ENCODE assay signal across 15 cellular contexts in the genomic region with DNA sequence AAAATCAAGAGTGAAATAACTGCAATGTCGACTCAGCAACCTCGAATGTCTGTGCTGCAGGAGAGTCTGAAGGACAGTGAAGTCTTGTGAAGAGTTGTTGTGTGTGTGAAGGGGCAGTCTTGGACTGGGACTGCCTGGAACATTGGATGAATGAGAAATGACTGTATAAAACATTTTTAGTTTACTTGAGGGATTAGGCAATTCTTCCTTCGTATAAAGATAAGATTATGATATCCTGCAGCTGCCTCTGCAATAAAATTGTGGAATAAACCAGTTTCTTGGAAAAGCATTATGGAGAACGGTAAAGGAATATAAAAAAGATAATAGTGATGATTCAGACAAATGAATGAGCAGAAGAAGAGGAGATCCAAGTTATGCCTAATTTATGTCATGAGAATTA. TPM values are rescaled to one million over a fixed set of nuclear protein-coding genes. Genes with fewer than 3 reads are reported as not detected.
DNase-seq lines count a peak whose midpoint lies in the region; ATAC-seq and TF ChIP-seq lines count a peak whose summit lies in the region.
"Had no signal": no experiment of that assay in that cellular context is flagged by ENCODE, and none has a peak within 500 bp of the region (broad histone marks: within the 10 kb centered on the region; RNA-seq: fewer than 3 reads in every experiment).

No MANE protein-coding gene starts in this region.

- H3K4me3 Mint-ChIP-seq in chondrocyte (ENCODE audit: unreplicated experiment), result no peak overlapping the region
- H3K4me3 Mint-ChIP-seq: WTC11 had no signal

- H3K4me3 ChIP-seq in GM23248 (no peak overlapping the region), hepatocyte (no peak overlapping the region), smooth muscle cell (no peak overlapping the region)

- H3K27me3 ChIP-seq in GM23248 (replicated peaks; ENCODE audit: insufficient read depth), result no peaks in the 10 kb centered on the region
- no peaks in the 10 kb centered on the region for H3K27me3 ChIP-seq in hepatocyte
- no peaks in the 10 kb centered on the region for H3K27me3 ChIP-seq in smooth muscle cell (ENCODE audit: low read depth)

- peaks cover 18% of the 10 kb centered on the region for H3K36me3 Mint-ChIP-seq in chondrocyte (ENCODE audit: low read depth)
- H3K36me3 Mint-ChIP-seq: WTC11 had no signal

- H2AFZ ChIP-seq in GM23248 (no peak overlapping the region), hepatocyte (no peak overlapping the region), smooth muscle cell (ENCODE audit: low read depth) (no peak overlapping the region)

- in situ Hi-C loops in GM23248 (cut with MboI), result no loop called here

- TF ChIP-seq CTCF in chondrocyte (IDR thresholded peaks at IDR 0.05) (no peak), hepatocyte (IDR thresholded peaks at IDR 0.05; ENCODE audit: poor library complexity) (no peak), smooth muscle cell (IDR thresholded peaks at IDR 0.05; ENCODE audit: borderline replicate concordance, insufficient read depth, poor library complexity, severe bottlenecking) (no peak)

- peaks cover 75% of the 10 kb centered on the region for H3K4me1 Mint-ChIP-seq in chondrocyte (ENCODE audit: low read depth)

- H3F3A ChIP-seq in GM23248 (ENCODE audit: insufficient read depth) (peaks cover 75% of the 10 kb centered on the region), smooth muscle cell (ENCODE audit: low read depth) (peaks cover 49% of the 10 kb centered on the region)

- H3K9me3 Mint-ChIP-seq in chondrocyte (ENCODE audit: low read depth), result peaks cover 3% of the 10 kb centered on the region
- H3K9me3 Mint-ChIP-seq: WTC11 had no signal

- 26% methylated on average over 4 of the region's 4 CpGs for WGBS in GM23248 (ENCODE audit: low coverage in 1 of 2, low lambda C conversion rate in 2 of 2, missing lambda C conversion rate in 2 of 2), 2 experiments
- 45% methylated on average over 4 of the region's 4 CpGs for WGBS in hepatocyte (ENCODE audit: low lambda C conversion rate, missing lambda C conversion rate)
- WGBS in smooth muscle cell (ENCODE audit: low lambda C conversion rate), result 20% methylated on average over 4 of the region's 4 CpGs

- H3K36me3 ChIP-seq in GM23248 (ENCODE audit: low read depth) (peaks cover 17% of the 10 kb centered on the region), hepatocyte (replicated peaks; ENCODE audit: insufficient read depth, low read depth) (no peaks in the 10 kb centered on the region), smooth muscle cell (ENCODE audit: low read depth) (no peaks in the 10 kb centered on the region)

- H3K4me1 ChIP-seq in GM23248 (ENCODE audit: insufficient read depth) (peaks cover 68% of the 10 kb centered on the region), hepatocyte (ENCODE audit: insufficient read depth) (peaks cover 35% of the 10 kb centered on the region), smooth muscle cell (ENCODE audit: low read depth) (peaks cover 30% of the 10 kb centered on the region)

- H3K79me2 ChIP-seq in GM23248 (ENCODE audit: insufficient read depth) (no peaks in the 10 kb centered on the region), hepatocyte (no peaks in the 10 kb centered on the region), smooth muscle cell (ENCODE audit: low read depth) (no peaks in the 10 kb centered on the region)

- H4K20me1 ChIP-seq in GM23248 (ENCODE audit: insufficient read depth) (no peaks in the 10 kb centered on the region), hepatocyte (ENCODE audit: insufficient read depth, poor library complexity, severe bottlenecking) (no peaks in the 10 kb centered on the region), smooth muscle cell (ENCODE audit: low read depth) (no peaks in the 10 kb centered on the region)

- peak overlapping the region; percentile 55 for H3K4me2 ChIP-seq in GM23248 (ENCODE audit: unreplicated experiment)
- H3K4me2 ChIP-seq in hepatocyte, result no peak overlapping the region
- peak overlapping the region; percentile 69 for H3K4me2 ChIP-seq in smooth muscle cell

- H3K27ac ChIP-seq in GM23248 (no peak overlapping the region), hepatocyte (peak overlapping the region; percentile 91), smooth muscle cell (ENCODE audit: low read depth) (peak overlapping the region; percentile 93)

- H3K27me3 Mint-ChIP-seq in chondrocyte (ENCODE audit: low read depth), result no peaks in the 10 kb centered on the region

- H3K9ac ChIP-seq in GM23248, result no peak overlapping the region
- peak overlapping the region; percentile 20 for H3K9ac ChIP-seq in smooth muscle cell (ENCODE audit: low read depth)

- peak; percentile 24 for DNase-seq in GM23248
- no peak for DNase-seq in chondrocyte (ENCODE audit: low spot score)
- DNase-seq in hepatocyte (ENCODE audit: low spot score), result peak; percentile 22
- no peak for DNase-seq in smooth muscle cell (lab: John Stamatoyannopoulos, UW; ENCODE audit: unreplicated experiment)
- DNase-seq in activated CD8-positive, alpha-beta memory T cell treated with anti-CD3 and anti-CD28 coated beads, Interleukin-2, amount 50 U/mL, for 48 hours, result no peak
- no peak for DNase-seq in retina
- no peak for DNase-seq in NAMALWA (ENCODE audit: low spot score)
- DNase-seq: activated gamma-delta T cell, caudate nucleus, NCI-H2081, NCI-H526 treated with DMSO at 0.1 percent for 48 hours, trophoblast cell had no signal

- H3K9me2 ChIP-seq in GM23248 (ENCODE audit: insufficient read depth) (no peaks in the 10 kb centered on the region), hepatocyte (replicated peaks; ENCODE audit: insufficient read depth) (no peaks in the 10 kb centered on the region)

- ATAC-seq in HG03139 (IDR thresholded peaks at IDR 0.05; ENCODE audit: unreplicated experiment), result no peak
- ATAC-seq: WTC11 had no signal

- no peaks in the 10 kb centered on the region for H3K9me3 ChIP-seq in GM23248 (ENCODE audit: low read depth)
- no peaks in the 10 kb centered on the region for H3K9me3 ChIP-seq in hepatocyte (ENCODE audit: low read depth)
- H3K9me3 ChIP-seq in smooth muscle cell (replicated peaks; ENCODE audit: low read depth), result no peaks in the 10 kb centered on the region

- H3K27ac Mint-ChIP-seq in chondrocyte (ENCODE audit: unreplicated experiment), result peak overlapping the region; percentile 64
- H3K27ac Mint-ChIP-seq: WTC11 had no signal

RNA-seq across cellular contexts. Expression of a gene that starts 30.9 kb away (rescaled TPM):
- 556 and 573 TPM in 2 replicates for total RNA-seq in GM23248 (2014; rRNA removed; shearing (Covaris generic))
- polyA plus RNA-seq in GM23248 (2016; fragmentation: Nextera tagmentation; extraction: Ambion mirVana) (564 and 584 TPM in 2 replicates), hepatocyte (1,853 and 2,098 TPM in 2 replicates), smooth muscle cell (4,053 and 5,541 TPM in 2 replicates)
- total RNA-seq in chondrocyte (462 to 834 TPM (median 481 TPM) in 3 replicates), hepatocyte (1,782 and 2,030 TPM in 2 replicates), smooth muscle cell (7,849 and 9,477 TPM in 2 replicates)

RNA-seq across cellular contexts. Expression of a gene that starts 40.4 kb away (rescaled TPM):
- total RNA-seq in GM23248 (2014; rRNA removed; shearing (Covaris generic)), result 432 and 441 TPM in 2 replicates
- 483 and 504 TPM in 2 replicates for polyA plus RNA-seq in GM23248 (2016; fragmentation: Nextera tagmentation; extraction: Ambion mirVana)
- 723 to 2,473 TPM (median 743 TPM) in 3 replicates for total RNA-seq in chondrocyte
- total RNA-seq in hepatocyte, result 1,789 and 1,996 TPM in 2 replicates
- polyA plus RNA-seq in hepatocyte, result 2,382 and 2,576 TPM in 2 replicates
- total RNA-seq in smooth muscle cell, result 1,657 and 1,844 TPM in 2 replicates
- 1,043 and 1,354 TPM in 2 replicates for polyA plus RNA-seq in smooth muscle cell
- polyA plus RNA-seq: neural cell had no signal

Comparison
In these comparisons a context has a peak if more than half of its experiments do, and no peak if none do; other contexts are left out.
1. DNase-seq: peak in GM23248 (single experiment) and hepatocyte (single experiment); none in chondrocyte (single experiment), smooth muscle cell (single experiment), activated CD8-positive, alpha-beta memory T cell treated with anti-CD3 and anti-CD28 coated beads, Interleukin-2, amount 50 U/mL, for 48 hours (single experiment), retina (single experiment) and NAMALWA (single experiment).